ENCODE assay signal across 32 cellular contexts in the genomic region with DNA sequence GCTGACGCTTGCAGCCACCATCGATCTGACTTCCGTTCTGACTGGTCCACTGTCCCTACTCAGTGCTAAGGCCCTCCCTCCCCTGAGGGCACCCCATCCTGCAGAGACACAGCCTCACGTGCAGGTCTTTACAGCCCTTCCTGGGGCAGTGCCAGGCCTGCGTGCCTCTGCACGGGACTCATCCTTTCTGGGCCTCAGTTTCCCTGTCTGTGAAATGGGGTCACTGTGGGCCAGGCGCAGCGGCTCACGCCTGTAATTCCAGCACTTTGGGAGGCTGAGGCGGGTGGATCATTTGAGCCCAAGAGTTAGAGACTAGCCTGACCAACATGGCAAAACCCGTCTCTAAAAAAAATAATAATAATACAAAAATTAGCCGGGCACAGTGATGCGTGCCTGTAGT. TPM values are rescaled to one million over a fixed set of nuclear protein-coding genes. Genes with fewer than 3 reads are reported as not detected.
"Had no signal": no experiment of that assay in that cellular context is flagged by ENCODE, and none has a peak within 500 bp of the region (broad histone marks: within the 10 kb centered on the region; RNA-seq: fewer than 3 reads in every experiment).

No MANE protein-coding gene starts in this region.

- H3K27ac ChIP-seq: neural progenitor cell, neutrophil, pancreas, prostate gland, skin epidermis, spleen, suprapubic skin, testis, tibial artery, transverse colon, upper lobe of right lung, uterus had no signal

- DNase-seq: naive thymus-derived CD4-positive, alpha-beta T cell; natural killer cell; nucleus accumbens; retina; right cardiac atrium; spleen; stimulated activated CD4-positive, alpha-beta T cell treated with anti-CD3 and anti-CD28 coated beads, Interleukin-12 subunit alpha, Interleukin-12 subunit beta, amount 100 ng/mL, for 4 hours; stimulated activated CD4-positive, alpha-beta T cell treated with anti-CD3 and anti-CD28 coated beads, Interleukin-1b, Interleukin-23, amount 100 ng/mL, for 48 hours; stimulated activated CD4-positive, alpha-beta T cell treated with anti-CD3 and anti-CD28 coated beads, Interleukin-4, amount 100 ng/mL, for 1 hour; stimulated activated CD4-positive, alpha-beta T cell treated with anti-CD3 and anti-CD28 coated beads, Interleukin-4, amount 100 ng/mL, for 4 hours; stimulated activated CD8-positive, alpha-beta memory T cell treated with anti-CD3 and anti-CD28 coated beads, Interleukin-4, amount 100 ng/mL, for 48 hours; stimulated activated naive CD4-positive, alpha-beta T cell; stimulated activated naive CD8-positive, alpha-beta T cell treated with anti-CD3 and anti-CD28 coated beads, Interleukin-15, amount 100 ng/mL, for 72 hours; stimulated activated naive CD8-positive, alpha-beta T cell treated with anti-CD3 and anti-CD28 coated beads, Interleukin-15, Interleukin-2, amounts not matched to agents 100 U/mL and 50 U/mL, for 24 hours; substantia nigra; testis; tibial artery; transverse colon; upper lobe of right lung; uterus had no signal

- H3K9me3 ChIP-seq: neutrophil, pancreas, prostate gland, spleen, suprapubic skin, testis, tibial artery, transverse colon, upper lobe of right lung, uterus had no signal

- H3K4me1 ChIP-seq: pancreas, prostate gland, suprapubic skin, tibial artery, upper lobe of right lung, uterus had no signal

- FAIRE-seq: pancreas had no signal

- H2AFZ ChIP-seq: neural progenitor cell had no signal

- H3K4me3 ChIP-seq: neural progenitor cell, pancreas, prostate gland, skin epidermis, smooth muscle cell, spleen, suprapubic skin, testis, tibial artery, transverse colon, upper lobe of right lung, uterus had no signal

- H3K9ac ChIP-seq: neural progenitor cell had no signal

- H3K36me3 ChIP-seq: neural progenitor cell, neutrophil, pancreas, prostate gland, tibial artery, transverse colon, uterus had no signal

- H3K27me3 ChIP-seq: neural progenitor cell, neutrophil, pancreas, spleen, suprapubic skin, testis, transverse colon, upper lobe of right lung, uterus had no signal

- H3K4me2 ChIP-seq: neural progenitor cell, smooth muscle cell had no signal

- ATAC-seq: naive thymus-derived CD4-positive, alpha-beta T cell; natural killer cell; pancreas; right cardiac atrium; sciatic nerve; stimulated activated memory B cell treated with anti-CD40 and anti-IgM and Interleukin-4, amounts not matched to agents 10 μg/mL and 1 μg/mL and 100 μg/mL, for 72 hours; stimulated activated naive CD8-positive, alpha-beta T cell treated with anti-CD3 and anti-CD28 coated beads, Interleukin-15, amount 100 ng/mL, for 72 hours; stimulated activated naive CD8-positive, alpha-beta T cell treated with anti-CD3 and anti-CD28 coated beads, Interleukin-15, Interleukin-2, amounts not matched to agents 100 U/mL and 50 U/mL, for 24 hours; upper lobe of right lung had no signal

RNA-seq across cellular contexts. Expression of gene PARVG, which starts 17.8 kb away (rescaled TPM):
- total RNA-seq: osteocyte, pulmonary artery endothelial cell had no signal
- polyA plus RNA-seq: neural cell, smooth muscle cell had no signal
